In the genomic region with DNA sequence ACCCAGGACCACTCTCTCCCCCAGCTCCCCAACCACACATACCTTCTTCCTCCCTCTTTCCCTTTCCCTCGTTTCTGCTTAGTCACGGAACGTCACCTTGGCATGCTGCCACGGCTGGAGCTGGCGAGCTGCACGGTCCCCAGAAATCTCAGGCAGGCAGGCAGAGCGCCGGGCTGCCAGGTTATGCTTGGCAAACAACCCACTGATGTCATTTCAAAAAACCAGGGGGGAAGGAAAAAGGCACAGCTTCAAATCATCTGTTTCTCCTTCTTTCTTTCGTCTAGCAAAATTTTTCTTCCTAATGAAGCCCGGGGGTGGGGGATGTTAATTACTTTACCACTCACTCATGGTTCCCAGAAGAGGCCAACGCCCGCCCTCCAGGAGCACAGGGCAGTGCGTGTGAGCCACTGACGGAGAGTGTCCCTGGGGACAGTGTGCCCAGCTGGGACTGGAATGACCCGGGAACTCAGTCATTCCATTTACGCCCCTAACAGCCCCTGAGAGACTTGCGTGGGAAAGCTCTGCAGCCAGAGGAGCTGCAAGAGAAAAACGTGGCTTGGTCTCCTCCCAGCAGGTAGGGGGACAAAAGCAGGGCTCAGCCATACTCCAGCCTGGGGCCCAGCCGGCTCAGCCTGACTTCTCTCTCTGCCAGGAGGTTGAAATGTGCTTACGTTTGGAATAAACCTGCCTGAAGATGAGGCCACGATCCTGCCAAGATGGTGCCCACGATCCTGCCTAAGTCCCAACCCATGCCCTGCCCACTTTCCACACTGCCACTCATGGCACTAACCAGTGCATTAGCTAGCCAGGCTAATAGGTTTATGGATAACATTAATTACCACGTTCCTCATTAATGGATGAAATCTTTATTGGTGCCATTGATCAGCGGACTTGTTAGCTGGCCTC, we compare ENCODE assay signal across 8 cellular contexts.
DNase-seq lines count a peak whose midpoint lies in the region; ATAC-seq and TF ChIP-seq lines count a peak whose summit lies in the region.

No MANE protein-coding gene starts in this region.

- DNase-seq in A172 (ENCODE audit: low spot score), result peak; percentile 86
- DNase-seq in HT1080 (ENCODE audit: low read depth), result peak; percentile 90
- DNase-seq in Right ventricle myocardium inferior (ENCODE audit: missing footprints), result peak; percentile 89
- DNase-seq in putamen (ENCODE audit: low spot score), result peak; percentile 66

- intact Hi-C loops in Right ventricle myocardium inferior (cut with DNase I), result loop anchor here (5.0 kb wide), 1 partner anchor 208 kb away; no protein-coding TSS in a partner anchor

- peak; percentile 84 for ATAC-seq in SK-N-SH treated with all-trans-retinoic acid at 6 μM for 48 hours
- ATAC-seq in Right ventricle myocardium inferior, result peak; percentile 65
- no peak for ATAC-seq in HG03135 (IDR thresholded peaks at IDR 0.05; ENCODE audit: unreplicated experiment)
- no peak for ATAC-seq in GM19397 (IDR thresholded peaks at IDR 0.05; ENCODE audit: unreplicated experiment)
- ATAC-seq in HG03039 (IDR thresholded peaks at IDR 0.05; ENCODE audit: unreplicated experiment), result no peak

TF ChIP-seq in SK-N-SH treated with all-trans-retinoic acid at 6 μM for 48 hours, 23 proteins besides CTCF, POLR2A, EP300 and RAD21:
- TF ChIP-seq ZNF8 (CRISPR knock-in tag; IDR thresholded peaks at IDR 0.05), result 0 out of 2 replicates have a peak, but pooled peaks have one; percentile 9
- TF ChIP-seq ZFP3 (CRISPR knock-in tag; IDR thresholded peaks at IDR 0.05), result peak; percentile 36; the same call in 1 of the 2 replicates
- peak; percentile 92; the same call in 1 of the 2 replicates for TF ChIP-seq BACH2 (CRISPR knock-in tag; IDR thresholded peaks at IDR 0.05; ENCODE audit: borderline replicate concordance)
- no peak for TF ChIP-seq ZNF565 (CRISPR knock-in tag; conservative IDR thresholded peaks at IDR 0.05; ENCODE audit: low read depth)
- TF ChIP-seq OSR1 (CRISPR knock-in tag; IDR thresholded peaks at IDR 0.05), result no peak
- no peak for TF ChIP-seq SNAI2 (CRISPR knock-in tag; IDR thresholded peaks at IDR 0.05)
- no peak for TF ChIP-seq ISL1 (CRISPR knock-in tag; IDR thresholded peaks at IDR 0.05)
- TF ChIP-seq, protein P1, sequence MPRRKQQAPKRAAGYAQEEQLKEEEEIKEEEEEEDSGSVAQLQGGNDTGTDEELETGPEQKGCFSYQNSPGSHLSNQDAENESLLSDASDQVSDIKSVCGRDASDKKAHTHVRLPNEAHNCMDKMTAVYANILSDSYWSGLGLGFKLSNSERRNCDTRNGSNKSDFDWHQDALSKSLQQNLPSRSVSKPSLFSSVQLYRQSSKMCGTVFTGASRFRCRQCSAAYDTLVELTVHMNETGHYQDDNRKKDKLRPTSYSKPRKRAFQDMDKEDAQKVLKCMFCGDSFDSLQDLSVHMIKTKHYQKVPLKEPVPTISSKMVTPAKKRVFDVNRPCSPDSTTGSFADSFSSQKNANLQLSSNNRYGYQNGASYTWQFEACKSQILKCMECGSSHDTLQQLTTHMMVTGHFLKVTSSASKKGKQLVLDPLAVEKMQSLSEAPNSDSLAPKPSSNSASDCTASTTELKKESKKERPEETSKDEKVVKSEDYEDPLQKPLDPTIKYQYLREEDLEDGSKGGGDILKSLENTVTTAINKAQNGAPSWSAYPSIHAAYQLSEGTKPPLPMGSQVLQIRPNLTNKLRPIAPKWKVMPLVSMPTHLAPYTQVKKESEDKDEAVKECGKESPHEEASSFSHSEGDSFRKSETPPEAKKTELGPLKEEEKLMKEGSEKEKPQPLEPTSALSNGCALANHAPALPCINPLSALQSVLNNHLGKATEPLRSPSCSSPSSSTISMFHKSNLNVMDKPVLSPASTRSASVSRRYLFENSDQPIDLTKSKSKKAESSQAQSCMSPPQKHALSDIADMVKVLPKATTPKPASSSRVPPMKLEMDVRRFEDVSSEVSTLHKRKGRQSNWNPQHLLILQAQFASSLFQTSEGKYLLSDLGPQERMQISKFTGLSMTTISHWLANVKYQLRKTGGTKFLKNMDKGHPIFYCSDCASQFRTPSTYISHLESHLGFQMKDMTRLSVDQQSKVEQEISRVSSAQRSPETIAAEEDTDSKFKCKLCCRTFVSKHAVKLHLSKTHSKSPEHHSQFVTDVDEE (CRISPR knock-in tag; IDR thresholded peaks at IDR 0.05), result 0 out of 2 replicates have a peak, but pooled peaks have one; percentile 33
- no peak for TF ChIP-seq ZC3H10 (CRISPR knock-in tag; IDR thresholded peaks at IDR 0.05)
- TF ChIP-seq CSDC2 (CRISPR knock-in tag; IDR thresholded peaks at IDR 0.05), result 0 out of 2 replicates have a peak, but pooled peaks have one; percentile 65

Comparison
In these comparisons a context has a peak if more than half of its experiments do, and no peak if none do; other contexts are left out.
1. ATAC-seq: peak in SK-N-SH treated with all-trans-retinoic acid at 6 μM for 48 hours (single experiment) and Right ventricle myocardium inferior (single experiment); none in HG03135 (single experiment), GM19397 (single experiment) and HG03039 (single experiment).
2. Peak in every context shown above with its lines, with median percentiles within 50 percentile points of each other: DNase-seq.